In genomic region chr1:204314893-204315735, GRCh38 we compare ENCODE assay signal across 20 cellular contexts. TPM values are rescaled to one million over a fixed set of nuclear protein-coding genes. Genes with fewer than 3 reads are reported as not detected.
A peak's percentile ranks its signal among the peaks of the same experiment; 100 is the strongest.
DNase-seq lines count a peak whose midpoint lies in the region; FAIRE-seq and TF ChIP-seq lines count a peak whose summit lies in the region.
"Had no signal": no experiment of that assay in that cellular context is flagged by ENCODE, and none has a peak within 500 bp of the region (broad histone marks: within the 10 kb centered on the region; RNA-seq: fewer than 3 reads in every experiment).

No MANE protein-coding gene starts in this region.

- no peak overlapping the region for H3K27ac ChIP-seq in MM.1S (ENCODE audit: low read length)
- no peak overlapping the region for H3K27ac ChIP-seq in parathyroid adenoma
- H3K27ac ChIP-seq in sigmoid colon, result no peak overlapping the region
- H3K27ac ChIP-seq: HL-60, prostate gland, skin epidermis, WERI-Rb-1 had no signal

- no peak for FAIRE-seq in RCC 7860 (lab: Jason Lieb, UNC)
- FAIRE-seq: GM12892 had no signal

- H3K9me3 ChIP-seq in Caco-2, result no peaks in the 10 kb centered on the region
- H3K9me3 ChIP-seq in MM.1S (replicated peaks; ENCODE audit: insufficient read depth, low read length), result no peaks in the 10 kb centered on the region
- no peaks in the 10 kb centered on the region for H3K9me3 ChIP-seq in parathyroid adenoma (ENCODE audit: control insufficient read depth, low read length)
- H3K9me3 ChIP-seq in sigmoid colon, result no peaks in the 10 kb centered on the region
- H3K9me3 ChIP-seq: body of pancreas, prostate gland had no signal

- no TSS peak for BruUV-seq in Caco-2 (replicated peaks; lab: Mats Ljungman, UMichigan)

- TF ChIP-seq CTCF in Caco-2 (IDR thresholded peaks at IDR 0.05; ENCODE audit: insufficient read depth in 1 of 2, low read depth in 1 of 2, low read length in 1 of 2, severe bottlenecking in 1 of 2, unreplicated experiment in 1 of 2) (no peak), MM.1S (IDR thresholded peaks at IDR 0.05; ENCODE audit: low read length) (no peak), glutamatergic neuron (IDR thresholded peaks at IDR 0.05; ENCODE audit: partially characterized antibody, unreplicated experiment) (no peak), parathyroid adenoma (IDR thresholded peaks at IDR 0.05) (no peak), sigmoid colon (IDR thresholded peaks at IDR 0.05) (no peak)

- DNase-seq in Caco-2 (no peak), MM.1S (no peak), glutamatergic neuron (no peak), NCI-H1930 (lab: John Stamatoyannopoulos, UW) (no peak), RCC 7860 (ENCODE audit: low spot score) (no peak), sigmoid colon (no peak), glomerular visceral epithelial cell (ENCODE audit: extremely low spot score) (no peak)
- DNase-seq: activated CD4-positive, alpha-beta T cell treated with anti-CD3 and anti-CD28 coated beads, Interleukin-2, amount 10 ng/mL, durations not matched to agents 24 days and 14 days; activated gamma-delta T cell treated with Interleukin-2 at 50 U/mL for 16 hours; activated T-cell treated with anti-CD3 and anti-CD28 coated beads, Interleukin-2, amount 50 U/mL, for 1 hour; CD4-positive, alpha-beta memory T cell; OCI-M1; WERI-Rb-1 had no signal

- H3K27ac Mint-ChIP-seq in Caco-2 (ENCODE audit: unreplicated experiment) (peak overlapping the region; percentile 65), glutamatergic neuron (ENCODE audit: unreplicated experiment) (no peak overlapping the region)
- H3K27ac Mint-ChIP-seq: activated CD4-positive, alpha-beta T cell treated with anti-CD3 and anti-CD28 coated beads, Interleukin-2, amount 10 ng/mL, durations not matched to agents 24 days and 14 days; stimulated activated naive CD8-positive, alpha-beta T cell treated with anti-CD3 and anti-CD28 coated beads, Interleukin-15, Interleukin-2, amounts not matched to agents 100 ng/mL and 50 ng/mL, for 24 hours had no signal

- H3K4me1 ChIP-seq in Caco-2 (peaks cover 63% of the 10 kb centered on the region), MM.1S (ENCODE audit: low read length) (peaks cover 13% of the 10 kb centered on the region), parathyroid adenoma (no peaks in the 10 kb centered on the region), sigmoid colon (peaks cover 0 to 11% (median 9%) of the 10 kb centered on the region in 4 donors)
- H3K4me1 ChIP-seq: prostate gland had no signal

- no peaks in the 10 kb centered on the region for H3K9me2 ChIP-seq in MM.1S (replicated peaks; ENCODE audit: insufficient read depth, low read length)

- no peaks in the 10 kb centered on the region for H3F3A ChIP-seq in MM.1S (ENCODE audit: insufficient read depth, low read length)

- H3K27me3 Mint-ChIP-seq in Caco-2 (ENCODE audit: insufficient read depth, unreplicated experiment) (no peaks in the 10 kb centered on the region), glutamatergic neuron (ENCODE audit: unreplicated experiment) (peaks cover 3% of the 10 kb centered on the region)

- WGBS in sigmoid colon, 2 donors, result 81 to 86% methylated on average over 12 of the region's 12 CpGs

- no peak for TF ChIP-seq EP300 in sigmoid colon (IDR thresholded peaks at IDR 0.05)

- H3K4me3 Mint-ChIP-seq in Caco-2 (ENCODE audit: unreplicated experiment), result no peak overlapping the region
- peak overlapping the region; percentile 45 for H3K4me3 Mint-ChIP-seq in glutamatergic neuron (ENCODE audit: unreplicated experiment)
- H3K4me3 Mint-ChIP-seq: activated CD4-positive, alpha-beta T cell treated with anti-CD3 and anti-CD28 coated beads, Interleukin-2, amount 10 ng/mL, durations not matched to agents 24 days and 14 days; CD4-positive, alpha-beta memory T cell; stimulated activated naive CD8-positive, alpha-beta T cell treated with anti-CD3 and anti-CD28 coated beads, Interleukin-15, Interleukin-2, amounts not matched to agents 100 ng/mL and 50 ng/mL, for 24 hours had no signal

- H3K4me1 Mint-ChIP-seq in Caco-2 (ENCODE audit: low read depth, unreplicated experiment), result peaks cover 50% of the 10 kb centered on the region
- peaks cover 16% of the 10 kb centered on the region for H3K4me1 Mint-ChIP-seq in glutamatergic neuron (ENCODE audit: low read depth, unreplicated experiment)
- H3K4me1 Mint-ChIP-seq: CD4-positive, alpha-beta memory T cell had no signal

- POLR2A ChIA-PET in Caco-2 (lab: Charles Lee), result no interaction called here

- H3K79me2 ChIP-seq in MM.1S (ENCODE audit: low read length) (no peaks in the 10 kb centered on the region), parathyroid adenoma (no peaks in the 10 kb centered on the region)

- H4K20me1 ChIP-seq in MM.1S (ENCODE audit: insufficient read depth, low read length), result no peaks in the 10 kb centered on the region

- TF ChIP-seq POLR2A in sigmoid colon (IDR thresholded peaks at IDR 0.05), result no peak

- H3K27me3 ChIP-seq in Caco-2 (replicated peaks; ENCODE audit: control insufficient read depth, insufficient read depth, low read length) (no peaks in the 10 kb centered on the region), MM.1S (replicated peaks; ENCODE audit: insufficient read depth, low read length) (no peaks in the 10 kb centered on the region), parathyroid adenoma (ENCODE audit: control insufficient read depth, insufficient read depth, low read length) (no peaks in the 10 kb centered on the region), sigmoid colon (no peaks in the 10 kb centered on the region)
- H3K27me3 ChIP-seq: body of pancreas had no signal

- CTCF ChIA-PET in Caco-2 (lab: Charles Lee), result interaction anchor here (1.3 kb wide), 1 partner anchor 84 kb away, joined by 6 read pairs; no protein-coding TSS in a partner anchor

- no peaks in the 10 kb centered on the region for H3K36me3 ChIP-seq in Caco-2 (ENCODE audit: control insufficient read depth, insufficient read depth, low read length)
- no peaks in the 10 kb centered on the region for H3K36me3 ChIP-seq in MM.1S (replicated peaks; ENCODE audit: insufficient read depth, low read length)
- no peaks in the 10 kb centered on the region for H3K36me3 ChIP-seq in parathyroid adenoma (ENCODE audit: control insufficient read depth, insufficient read depth, low read length)
- H3K36me3 ChIP-seq in sigmoid colon, result no peaks in the 10 kb centered on the region
- H3K36me3 ChIP-seq: prostate gland, WERI-Rb-1 had no signal

- H3K4me2 ChIP-seq in MM.1S (ENCODE audit: low read depth, low read length) (peak overlapping the region; percentile 48), parathyroid adenoma (ENCODE audit: low read length) (peak overlapping the region; percentile 18)

- H3K9ac ChIP-seq in MM.1S (ENCODE audit: low read length) (no peak overlapping the region), parathyroid adenoma (no peak overlapping the region)

- H3K36me3 Mint-ChIP-seq in Caco-2 (ENCODE audit: insufficient read depth, unreplicated experiment) (peaks cover 5% of the 10 kb centered on the region), glutamatergic neuron (ENCODE audit: unreplicated experiment) (no peaks in the 10 kb centered on the region)
- H3K36me3 Mint-ChIP-seq: CD4-positive, alpha-beta memory T cell had no signal

- H3K4me3 ChIP-seq in Caco-2 (ENCODE audit: low read depth, low read length), result no peak overlapping the region
- no peak overlapping the region for H3K4me3 ChIP-seq in MM.1S (ENCODE audit: low read length)
- peak overlapping the region; percentile 27 for H3K4me3 ChIP-seq in parathyroid adenoma (ENCODE audit: low read depth, low read length)
- no peak overlapping the region for H3K4me3 ChIP-seq in sigmoid colon
- H3K4me3 ChIP-seq: body of pancreas, prostate gland, skin epidermis had no signal

- peak overlapping the region; percentile 26 for H2AFZ ChIP-seq in MM.1S (ENCODE audit: low read length)
- no peak overlapping the region for H2AFZ ChIP-seq in parathyroid adenoma

- intact Hi-C loops in Caco-2 (cut with micrococcal nuclease; ENCODE audit: unreplicated experiment), result no loop called here
- intact Hi-C loops in sigmoid colon (cut with DNase I), result no loop called here

- H3K9me3 Mint-ChIP-seq in Caco-2 (ENCODE audit: unreplicated experiment) (no peaks in the 10 kb centered on the region), glutamatergic neuron (ENCODE audit: unreplicated experiment) (peaks cover 4% of the 10 kb centered on the region)
- H3K9me3 Mint-ChIP-seq: activated CD4-positive, alpha-beta T cell treated with anti-CD3 and anti-CD28 coated beads, Interleukin-2, amount 10 ng/mL, durations not matched to agents 24 days and 14 days; CD4-positive, alpha-beta memory T cell; stimulated activated naive CD8-positive, alpha-beta T cell treated with anti-CD3 and anti-CD28 coated beads, Interleukin-15, Interleukin-2, amounts not matched to agents 100 ng/mL and 50 ng/mL, for 24 hours had no signal

RNA-seq across cellular contexts. Expression of gene PLEKHA6, which starts 44.6 kb away (rescaled TPM):
- total RNA-seq in Caco-2 (2022), result 18.8 and 21.8 TPM in 2 replicates
- 72.7 TPM for total RNA-seq in glutamatergic neuron (ENCODE audit: unreplicated experiment)
- 10 to 100 TPM in 1 of 4 donors, 1 to 10 TPM in 3; 5.6 to 15.0 (median 8.5) TPM for total RNA-seq in sigmoid colon
- polyA plus RNA-seq in sigmoid colon, result 10 to 100 TPM; 22.2 to 58.7 (median 40.5) TPM
